In genomic region chr1:37998913-37999433, GRCh38 we compare ENCODE assay signal across 11 cellular contexts. TPM values are rescaled to one million over a fixed set of nuclear protein-coding genes. Genes with fewer than 3 reads are reported as not detected.
DNase-seq lines count a peak whose midpoint lies in the region; ATAC-seq and TF ChIP-seq lines count a peak whose summit lies in the region.
"Had no signal": no experiment of that assay in that cellular context is flagged by ENCODE, and none has a peak within 500 bp of the region (broad histone marks: within the 10 kb centered on the region; RNA-seq: fewer than 3 reads in every experiment).

No MANE protein-coding gene starts in this region.

- peak overlapping the region; percentile 40 to 66 for H3K9ac ChIP-seq in colonic mucosa (ENCODE audit: low read depth in 2 of 2, low read length in 2 of 2)

- DNase-seq in heart right ventricle (no peak), Right ventricle myocardium superior (no peak), colonic mucosa (no peak), vagina (ENCODE audit: extremely low spot score in 2 of 2) (no peak), pons (ENCODE audit: low spot score) (no peak), NCI-H2227 treated with DMSO at 0.1 percent for 48 hours (lab: John Stamatoyannopoulos, UW) (no peak), NOMO-1 (lab: John Stamatoyannopoulos, UW; ENCODE audit: unreplicated experiment in 2 of 2) (no peak)
- no peak for DNase-seq in natural killer cell treated with Interleukin-12 subunit alpha and Interleukin-12 subunit beta and Interleukin-15 and Interleukin-18, amount 100 ng/mL, for 72 hours (ENCODE audit: low spot score)
- DNase-seq: effector CD4-positive, alpha-beta T cell had no signal

- H3K4me1 ChIP-seq in heart right ventricle (peaks cover 42 to 96% (median 86%) of the 10 kb centered on the region in 9 donors), colonic mucosa (no peaks in the 10 kb centered on the region), vagina (peaks cover 74% of the 10 kb centered on the region)

- ATAC-seq in heart right ventricle (no peak), Right ventricle myocardium superior (ENCODE audit: poor library complexity) (no peak)
- ATAC-seq in natural killer cell treated with Interleukin-12 subunit alpha and Interleukin-12 subunit beta and Interleukin-15 and Interleukin-18, amount 100 ng/mL, for 72 hours = no peak

- intact Hi-C loops in heart right ventricle (cut with DNase I) (no loop called here), Right ventricle myocardium superior (cut with DNase I) (no loop called here), colonic mucosa (cut with DNase I) (no loop called here), vagina (cut with DNase I) (no loop called here)

- peak overlapping the region; percentile 95 to 98 for H3K27ac Mint-ChIP-seq in natural killer cell treated with Interleukin-12 subunit alpha and Interleukin-12 subunit beta and Interleukin-15 and Interleukin-18, amount 100 ng/mL, for 72 hours

- H3K9me3 Mint-ChIP-seq in natural killer cell treated with Interleukin-12 subunit alpha and Interleukin-12 subunit beta and Interleukin-15 and Interleukin-18, amount 100 ng/mL, for 72 hours = no peaks in the 10 kb centered on the region

- peaks cover 4% of the 10 kb centered on the region for H3K36me3 Mint-ChIP-seq in natural killer cell treated with Interleukin-12 subunit alpha and Interleukin-12 subunit beta and Interleukin-15 and Interleukin-18, amount 100 ng/mL, for 72 hours

- H3K27me3 ChIP-seq in heart right ventricle = no peaks in the 10 kb centered on the region
- H3K27me3 ChIP-seq in colonic mucosa = no peaks in the 10 kb centered on the region
- no peaks in the 10 kb centered on the region for H3K27me3 ChIP-seq in vagina

- TF ChIP-seq CTCF in heart right ventricle (IDR thresholded peaks at IDR 0.05) (peak in 3 of 9 donors; percentile 6 to 10 (median 8)), colonic mucosa (IDR thresholded peaks at IDR 0.05) (no peak), vagina (IDR thresholded peaks at IDR 0.05) (no peak)

- H3K4me3 ChIP-seq in heart right ventricle = peak overlapping the region in 7 of 10 donors; percentile 0 to 36 (median 26)
- no peak overlapping the region for H3K4me3 ChIP-seq in colonic mucosa
- H3K4me3 ChIP-seq in vagina = no peak overlapping the region

- H3K36me3 ChIP-seq in heart right ventricle (peaks cover 0 to 40% (median 12%) of the 10 kb centered on the region in 9 donors), colonic mucosa (no peaks in the 10 kb centered on the region), vagina (no peaks in the 10 kb centered on the region)

- H3K9me3 ChIP-seq in heart right ventricle = no peaks in the 10 kb centered on the region
- H3K9me3 ChIP-seq in colonic mucosa = no peaks in the 10 kb centered on the region
- no peaks in the 10 kb centered on the region for H3K9me3 ChIP-seq in vagina

- no peak for TF ChIP-seq POLR2A in vagina (IDR thresholded peaks at IDR 0.05)

- H3K4me3 Mint-ChIP-seq in natural killer cell treated with Interleukin-12 subunit alpha and Interleukin-12 subunit beta and Interleukin-15 and Interleukin-18, amount 100 ng/mL, for 72 hours = peak overlapping the region; percentile 83

- H3K4me1 Mint-ChIP-seq in natural killer cell treated with Interleukin-12 subunit alpha and Interleukin-12 subunit beta and Interleukin-15 and Interleukin-18, amount 100 ng/mL, for 72 hours (ENCODE audit: low read depth in 2 of 2) = peaks cover 41 to 61% of the 10 kb centered on the region in 2 donors

- 54 to 72% methylated on average over 16 of the region's 16 CpGs for WGBS in heart right ventricle, 2 donors

- no peaks in the 10 kb centered on the region for H3K27me3 Mint-ChIP-seq in natural killer cell treated with Interleukin-12 subunit alpha and Interleukin-12 subunit beta and Interleukin-15 and Interleukin-18, amount 100 ng/mL, for 72 hours

- H3K27ac ChIP-seq in heart right ventricle (peak overlapping the region; percentile 77 to 97 (median 94)), colonic mucosa (peak overlapping the region; percentile 80), vagina (peak overlapping the region; percentile 93)

RNA-seq across cellular contexts. Expression of gene FHL3, which starts 6.3 kb away (rescaled TPM):
- 10 to 100 TPM in 3 of 10 donors, 1 to 10 TPM in 7; 5.8 to 23.8 (median 8.3) TPM for total RNA-seq in heart right ventricle
- 10 to 100 TPM; 11.6 to 14.9 TPM for polyA plus RNA-seq in heart right ventricle
- total RNA-seq in Right ventricle myocardium superior = 25.4 TPM
- 1 to 10 TPM; 2.7 to 7.8 TPM for total RNA-seq in colonic mucosa
- 10 to 100 TPM; 24.5 TPM for total RNA-seq in natural killer cell treated with Interleukin-12 subunit alpha and Interleukin-12 subunit beta and Interleukin-15 and Interleukin-18, amount 100 ng/mL, for 72 hours
- total RNA-seq in vagina = 26.3 TPM

RNA-seq across cellular contexts. Expression of gene SF3A3, which starts 9.2 kb away (rescaled TPM):
- 10 to 100 TPM; 21.0 to 30.3 (median 27.1) TPM for total RNA-seq in heart right ventricle
- 10 to 100 TPM; 14.2 to 18.6 TPM for polyA plus RNA-seq in heart right ventricle
- total RNA-seq in Right ventricle myocardium superior = 23.5 TPM
- 10 to 100 TPM; 31.7 to 51.9 TPM for total RNA-seq in colonic mucosa
- total RNA-seq in natural killer cell treated with Interleukin-12 subunit alpha and Interleukin-12 subunit beta and Interleukin-15 and Interleukin-18, amount 100 ng/mL, for 72 hours = 100 to 1,000 TPM in 1 of 2 donors, 10 to 100 TPM in 1; 90.7 to 174 TPM
- 50.3 TPM for total RNA-seq in vagina

RNA-seq across cellular contexts. Expression of gene UTP11, which starts 13.6 kb away (rescaled TPM):
- total RNA-seq in heart right ventricle (10 to 100 TPM; 24.1 to 59.8 (median 37.1) TPM), Right ventricle myocardium superior (46.5 TPM), colonic mucosa (10 to 100 TPM; 18.4 to 25.6 TPM), vagina (18.7 TPM)
- polyA plus RNA-seq in heart right ventricle = 10 to 100 TPM; 22.9 to 34.2 TPM
- total RNA-seq in natural killer cell treated with Interleukin-12 subunit alpha and Interleukin-12 subunit beta and Interleukin-15 and Interleukin-18, amount 100 ng/mL, for 72 hours = 10 to 100 TPM; 59.9 to 60.0 TPM

RNA-seq across cellular contexts. Expression of gene POU3F1, which starts 47.6 kb away (rescaled TPM):
- total RNA-seq in heart right ventricle = under 1 TPM in 2 of 10 donors, not detected in 8; 0.13 to 0.22 TPM
- polyA plus RNA-seq in heart right ventricle = under 1 TPM in 1 of 2 donors, not detected in 1; 0.03 TPM
- total RNA-seq in Right ventricle myocardium superior = 0.16 TPM
- total RNA-seq in colonic mucosa = not detected
- total RNA-seq in natural killer cell treated with Interleukin-12 subunit alpha and Interleukin-12 subunit beta and Interleukin-15 and Interleukin-18, amount 100 ng/mL, for 72 hours = under 1 TPM; 0.50 to 0.93 TPM
- not detected for total RNA-seq in vagina
- total RNA-seq: HT1080, pulmonary artery endothelial cell had no signal

RNA-seq across cellular contexts. Expression of gene INPP5B, which starts 52.1 kb away (rescaled TPM):
- total RNA-seq in heart right ventricle (10 to 100 TPM in 9 of 10 donors, 1 to 10 TPM in 1; 8.7 to 16.7 (median 12.5) TPM), Right ventricle myocardium superior (8.7 TPM), colonic mucosa (10 to 100 TPM; 14.3 to 24.6 TPM), vagina (31.2 TPM)
- polyA plus RNA-seq in heart right ventricle = 10 to 100 TPM in 1 of 2 donors, 1 to 10 TPM in 1; 4.1 to 17.3 TPM
- 10 to 100 TPM; 48.1 to 86.0 TPM for total RNA-seq in natural killer cell treated with Interleukin-12 subunit alpha and Interleukin-12 subunit beta and Interleukin-15 and Interleukin-18, amount 100 ng/mL, for 72 hours

Comparison
In these comparisons a context has a peak if more than half of its experiments do, and no peak if none do; other contexts are left out.
1. H3K4me3 ChIP-seq: peak in heart right ventricle (7 of 10); none in colonic mucosa (single experiment) and vagina (0 of 2).
2. Peak in every context shown above with its lines, with median percentiles within 50 percentile points of each other: H3K27ac ChIP-seq.